ENCODE assay signal across 28 cellular contexts in the genomic region with DNA sequence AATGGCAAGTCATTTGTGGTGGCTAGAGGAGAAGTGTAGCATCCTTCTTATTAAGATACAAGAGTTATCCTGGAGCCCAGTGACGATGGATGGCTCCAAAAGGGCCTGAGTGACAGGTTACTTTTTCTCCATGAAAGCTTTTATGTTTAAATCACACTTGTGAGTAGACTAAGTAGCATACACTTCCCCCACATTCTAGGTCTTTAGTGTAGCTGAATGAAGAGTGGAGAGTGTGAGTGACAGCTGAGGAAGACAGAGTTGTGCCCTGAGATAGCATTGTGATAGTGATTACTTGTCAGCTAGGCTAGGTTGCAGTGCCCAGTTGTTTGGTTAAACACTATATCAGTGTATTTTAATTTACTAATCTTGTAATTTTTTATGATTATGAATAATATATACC.
"Had no signal": no experiment of that assay in that cellular context is flagged by ENCODE, and none has a peak within 500 bp of the region (broad histone marks: within the 10 kb centered on the region; RNA-seq: fewer than 3 reads in every experiment).

No MANE protein-coding gene starts in this region.

- H3K27me3 ChIP-seq: colonic mucosa, dorsolateral prefrontal cortex, esophagus muscularis mucosa, esophagus squamous epithelium, foreskin keratinocyte, gastrocnemius medialis, gastroesophageal sphincter, heart left ventricle had no signal

- FAIRE-seq: colon, endometrium, endothelial cell of umbilical vein, frontal cortex had no signal

- H3K36me3 ChIP-seq: colonic mucosa, esophagus muscularis mucosa, esophagus squamous epithelium, gastrocnemius medialis, gastroesophageal sphincter, heart left ventricle, heart right ventricle had no signal

- ATAC-seq: effector memory CD8-positive, alpha-beta T cell; esophagus mucosa; foreskin keratinocyte; gastrocnemius medialis; gastroesophageal sphincter; heart left ventricle; heart right ventricle had no signal

- H3K27ac ChIP-seq: colonic mucosa, coronary artery, dorsolateral prefrontal cortex, epithelial cell of prostate, esophagus muscularis mucosa, esophagus squamous epithelium, foreskin keratinocyte, gastrocnemius medialis, gastroesophageal sphincter, heart left ventricle, heart right ventricle had no signal

- DNase-seq: colonic mucosa; cortex of kidney; dermis blood vessel endothelial cell; dorsolateral prefrontal cortex; effector CD4-positive, alpha-beta T cell; effector CD8-positive, alpha-beta T cell; effector memory CD4-positive, alpha-beta T cell; effector memory CD8-positive, alpha-beta T cell; endodermal cell; erythroblast; esophagus squamous epithelium; foreskin fibroblast; foreskin keratinocyte; foreskin melanocyte; gastrocnemius medialis; glutamatergic neuron; head of caudate nucleus; heart left ventricle; heart right ventricle had no signal

- H3K4me1 ChIP-seq: colonic mucosa, esophagus muscularis mucosa, esophagus squamous epithelium, foreskin keratinocyte, gastrocnemius medialis, gastroesophageal sphincter, heart left ventricle, heart right ventricle had no signal

- H3K4me3 ChIP-seq: colonic mucosa, coronary artery, dorsolateral prefrontal cortex, esophagus muscularis mucosa, esophagus squamous epithelium, gastrocnemius medialis, gastroesophageal sphincter, heart left ventricle, heart right ventricle had no signal

- H3K9me3 ChIP-seq: colonic mucosa, esophagus muscularis mucosa, esophagus squamous epithelium, gastrocnemius medialis, gastroesophageal sphincter, heart left ventricle, heart right ventricle had no signal
